In genomic region chr1:185317886-185318310, GRCh38 we compare ENCODE assay signal across 8 cellular contexts. TPM values are rescaled to one million over a fixed set of nuclear protein-coding genes. Genes with fewer than 3 reads are reported as not detected.
DNase-seq lines count a peak whose midpoint lies in the region; ATAC-seq lines count a peak whose summit lies in the region.

No MANE protein-coding gene starts in this region.

- ATAC-seq in GM18502 (IDR thresholded peaks at IDR 0.05; ENCODE audit: poor library complexity, unreplicated experiment) (peak; percentile 43), HG02588 (IDR thresholded peaks at IDR 0.05; ENCODE audit: unreplicated experiment) (peak; percentile 34)

- DNase-seq in NCI-H1105 (lab: John Stamatoyannopoulos, UW) (peak; percentile 35), dermis blood vessel endothelial cell (peak; percentile 51), midbrain (lab: John Stamatoyannopoulos, UW) (peak; percentile 42), NCI-H446 (lab: John Stamatoyannopoulos, UW) (no peak)
- DNase-seq in activated CD4-positive, CD25-positive, alpha-beta regulatory T cell treated with anti-CD3 and anti-CD28 coated beads, Interleukin-2, amount 50 U/mL, for 72 hours: peak; percentile 61
- DNase-seq in stimulated activated CD8-positive, alpha-beta memory T cell treated with anti-CD3 and anti-CD28 coated beads, Interleukin-4, amount 100 ng/mL, for 48 hours: peak; percentile 74

RNA-seq across cellular contexts. Expression of gene IVNS1ABP, which starts 0.9 kb away (rescaled TPM):
- total RNA-seq in dermis blood vessel endothelial cell: 94.5 and 107 TPM in 2 replicates

Comparison
In these comparisons a context has a peak if more than half of its experiments do, and no peak if none do; other contexts are left out.
1. DNase-seq: peak in NCI-H1105 (single experiment), activated CD4-positive, CD25-positive, alpha-beta regulatory T cell treated with anti-CD3 and anti-CD28 coated beads, Interleukin-2, amount 50 U/mL, for 72 hours (single experiment), dermis blood vessel endothelial cell (single experiment), midbrain (single experiment) and stimulated activated CD8-positive, alpha-beta memory T cell treated with anti-CD3 and anti-CD28 coated beads, Interleukin-4, amount 100 ng/mL, for 48 hours (single experiment); none in NCI-H446 (0 of 2).